Comparison of ENCODE assay signal across 8 cellular contexts in genomic region chr3:87088366-87088983, GRCh38.
DNase-seq lines count a peak whose midpoint lies in the region; ATAC-seq and TF ChIP-seq lines count a peak whose summit lies in the region.

No MANE protein-coding gene starts in this region.

- peaks cover 14% of the 10 kb centered on the region for H3K27me3 Mint-ChIP-seq in activated T-cell treated with anti-CD3 and anti-CD28 coated beads, Interleukin-2, amount 50 U/mL, for 72 hours (ENCODE audit: low read depth)

- BruUV-seq in Panc1 (replicated peaks; lab: Mats Ljungman, UMichigan), result no TSS peak

- no peak for DNase-seq in activated T-cell treated with anti-CD3 and anti-CD28 coated beads, Interleukin-2, amount 50 U/mL, for 72 hours
- DNase-seq in activated T-cell treated with anti-CD3 and anti-CD28 coated beads, Interleukin-2, amount 50 U/mL, for 1 hour, result no peak
- DNase-seq in Panc1 (ENCODE audit: low read depth, low spot score) (no peak), Right ventricle myocardium superior (no peak), substantia nigra (lab: John Stamatoyannopoulos, UW) (peak in 7 of 49 donors; percentile 21 to 50 (median 41)), NCI-H1092 treated with DMSO at 0.1 percent for 48 hours (lab: John Stamatoyannopoulos, UW) (no peak), NCI-H2196 (lab: John Stamatoyannopoulos, UW; ENCODE audit: unreplicated experiment) (no peak)

- H3K4me3 ChIP-seq in Panc1 (ENCODE audit: low read depth in 2 of 2, low read length in 2 of 2), result peak overlapping the region; percentile 61 to 79

- intact Hi-C loops in Panc1 (cut with micrococcal nuclease; ENCODE audit: unreplicated experiment) (loop anchor here (5.0 kb wide), 1 partner anchor 919 kb away; no protein-coding TSS in a partner anchor), Right ventricle myocardium superior (cut with DNase I) (no loop called here)

- no peaks in the 10 kb centered on the region for H3K27me3 ChIP-seq in Panc1 (ENCODE audit: control insufficient read depth, insufficient read depth, low read length)

- POLR2A ChIA-PET in Panc1 (lab: Charles Lee), result no interaction called here

- H3K9me3 ChIP-seq in Panc1 (ENCODE audit: control insufficient read depth, insufficient read depth, low read depth, low read length), result no peaks in the 10 kb centered on the region

- H3K27ac Mint-ChIP-seq in activated T-cell treated with anti-CD3 and anti-CD28 coated beads, Interleukin-2, amount 50 U/mL, for 72 hours, result no peak overlapping the region

- no peak for TF ChIP-seq CTCF in Panc1 (IDR thresholded peaks at IDR 0.05)

- CTCF ChIA-PET in Panc1 (lab: Charles Lee), result interaction anchor here (0.6 kb wide), 1 partner anchor 122 kb away, joined by 4 read pairs; no protein-coding TSS in a partner anchor

- H3K36me3 Mint-ChIP-seq in activated T-cell treated with anti-CD3 and anti-CD28 coated beads, Interleukin-2, amount 50 U/mL, for 72 hours (ENCODE audit: insufficient read depth in 2 of 2), result peaks cover 0 to 3% of the 10 kb centered on the region in 2 donors

- H3K36me3 ChIP-seq in Panc1 (ENCODE audit: control insufficient read depth, insufficient read depth, low read length), result no peaks in the 10 kb centered on the region

- H3K4me1 ChIP-seq in Panc1 (ENCODE audit: control insufficient read depth, insufficient read depth, low read length), result peaks cover 8% of the 10 kb centered on the region; the same call in 1 of the 2 replicates

- in situ Hi-C loops in Panc1 (cut with HindIII; ENCODE audit: low pct_unique_long_range_greater_than_20kb, low sequenced_read_pairs), result no loop called here

- no peaks in the 10 kb centered on the region for H3K9me3 Mint-ChIP-seq in activated T-cell treated with anti-CD3 and anti-CD28 coated beads, Interleukin-2, amount 50 U/mL, for 72 hours

- peak overlapping the region; percentile 90 for H3K27ac ChIP-seq in Panc1 (ENCODE audit: low read length)
- H3K27ac ChIP-seq in substantia nigra (ENCODE audit: low read depth, low read length, poor library complexity, severe bottlenecking), result peak overlapping the region; percentile 93

- peak in 1 of 2 donors; percentile 5 for ATAC-seq in activated T-cell treated with anti-CD3 and anti-CD28 coated beads, Interleukin-2, amount 50 U/mL, for 72 hours (replicated peaks in 1 of 2)
- ATAC-seq in Panc1 (peak; percentile 13; the same call in 1 of the 2 replicates), Right ventricle myocardium superior (ENCODE audit: poor library complexity) (peak; percentile 30), HG03097 (IDR thresholded peaks at IDR 0.05; ENCODE audit: low FRiP score, unreplicated experiment) (no peak)

- peaks cover 20% of the 10 kb centered on the region for H3K4me1 Mint-ChIP-seq in activated T-cell treated with anti-CD3 and anti-CD28 coated beads, Interleukin-2, amount 50 U/mL, for 72 hours (ENCODE audit: low read depth)

- peak overlapping the region; percentile 83 to 84 for H3K4me3 Mint-ChIP-seq in activated T-cell treated with anti-CD3 and anti-CD28 coated beads, Interleukin-2, amount 50 U/mL, for 72 hours
